In the genomic region with DNA sequence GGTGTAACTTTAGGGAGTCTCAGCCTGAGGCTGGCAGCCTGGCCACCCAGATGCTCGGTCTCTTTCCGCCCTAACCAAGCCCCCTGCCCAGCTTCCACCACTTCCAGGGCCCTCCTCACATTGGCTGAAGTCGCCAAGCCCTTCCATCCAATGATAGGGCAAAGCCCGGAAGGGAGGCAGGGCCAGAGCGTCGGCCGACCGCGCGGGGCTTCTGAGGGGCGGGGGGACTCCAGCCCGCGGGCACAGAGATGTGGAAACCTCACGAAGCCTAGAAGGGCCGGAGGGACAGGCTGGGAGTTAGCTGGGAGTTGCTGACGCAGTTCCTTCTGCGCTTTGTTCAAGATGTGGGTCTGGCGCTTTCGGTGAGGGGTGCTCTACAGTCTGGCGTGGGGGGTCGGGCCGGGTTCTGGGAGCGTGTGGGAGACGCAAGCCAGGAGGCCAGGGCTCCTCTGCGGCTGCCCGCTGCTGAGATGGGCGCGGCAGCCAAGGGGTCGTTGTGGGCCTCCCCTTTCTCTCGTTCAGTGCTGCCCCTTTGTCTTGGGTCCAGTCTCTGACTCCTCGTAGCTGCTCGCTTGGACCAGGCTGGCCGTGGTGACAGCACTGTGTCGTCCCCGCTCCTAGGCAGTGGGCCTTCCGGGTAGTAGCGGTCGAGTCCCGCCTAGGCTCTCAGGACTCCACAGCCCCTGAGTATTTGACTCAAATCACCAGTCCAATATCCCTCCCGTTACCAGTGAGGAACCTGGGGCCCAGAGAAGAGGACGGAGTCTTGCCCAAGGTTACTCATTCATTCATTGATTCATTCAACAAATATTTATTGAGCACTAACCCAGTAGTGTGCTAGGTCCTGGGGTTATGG, we compare ENCODE assay signal across 8 cellular contexts. TPM values are rescaled to one million over a fixed set of nuclear protein-coding genes. Genes with fewer than 3 reads are reported as not detected.
DNase-seq lines count a peak whose midpoint lies in the region; ATAC-seq lines count a peak whose summit lies in the region.

Gene ZNF660, plus strand, starts transcription at position 319 of the 856 bp plus-strand sequence. CDS start 9,230 bp downstream, outside the sequence.

- peak within 1 kb of the TSS; percentile 37; the same call in 1 of the 2 replicates for H3K4me3 ChIP-seq in GM08714 (ENCODE audit: low read length)

- ATAC-seq in HG02884 (IDR thresholded peaks at IDR 0.05; ENCODE audit: unreplicated experiment) (peak; percentile 78), sciatic nerve (peak; percentile 98), GM21529 (IDR thresholded peaks at IDR 0.05; ENCODE audit: unreplicated experiment) (no peak)

- intact Hi-C loops in sciatic nerve (cut with DNase I) = no loop called here

- DNase-seq in NCI-H526 treated with DMSO at 0.1 percent for 48 hours (lab: John Stamatoyannopoulos, UW) = peak; percentile 67
- peak; percentile 42 to 75 for DNase-seq in cerebellar nuclear complex (lab: John Stamatoyannopoulos, UW)
- DNase-seq in inferior parietal cortex (ENCODE audit: extremely low spot score) = peak; percentile 62
- peak; percentile 72 for DNase-seq in sciatic nerve (ENCODE audit: low spot score)
- DNase-seq in NOMO-1 treated with DMSO at 0.1 percent for 48 hours (lab: John Stamatoyannopoulos, UW; ENCODE audit: unreplicated experiment) = no peak

RNA-seq across cellular contexts. Expression of gene ZNF660, which starts in this region (rescaled TPM):
- total RNA-seq in sciatic nerve = 8.9 TPM
